In genomic region chr6:52389264-52389625, GRCh38 we compare ENCODE assay signal across 1 cellular context.
A peak's percentile ranks its signal among the peaks of the same experiment; 100 is the strongest.
TF ChIP-seq lines count a peak whose summit lies in the region.

No MANE protein-coding gene starts in this region.

TF ChIP-seq in K562, 482 proteins besides CTCF, POLR2A, EP300 and RAD21 (continued from another document and continues in another):
- TF ChIP-seq, protein P1, sequence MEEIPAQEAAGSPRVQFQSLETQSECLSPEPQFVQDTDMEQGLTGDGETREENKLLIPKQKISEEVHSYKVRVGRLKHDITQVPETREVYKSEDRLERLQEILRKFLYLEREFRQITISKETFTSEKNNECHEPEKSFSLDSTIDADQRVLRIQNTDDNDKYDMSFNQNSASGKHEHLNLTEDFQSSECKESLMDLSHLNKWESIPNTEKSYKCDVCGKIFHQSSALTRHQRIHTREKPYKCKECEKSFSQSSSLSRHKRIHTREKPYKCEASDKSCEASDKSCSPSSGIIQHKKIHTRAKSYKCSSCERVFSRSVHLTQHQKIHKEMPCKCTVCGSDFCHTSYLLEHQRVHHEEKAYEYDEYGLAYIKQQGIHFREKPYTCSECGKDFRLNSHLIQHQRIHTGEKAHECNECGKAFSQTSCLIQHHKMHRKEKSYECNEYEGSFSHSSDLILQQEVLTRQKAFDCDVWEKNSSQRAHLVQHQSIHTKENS (CRISPR knock-in tag; IDR thresholded peaks at IDR 0.05) = no peak
- TF ChIP-seq PREB (CRISPR knock-in tag; IDR thresholded peaks at IDR 0.05) = no peak
- peak; percentile 76 for TF ChIP-seq ARID1B (IDR thresholded peaks at IDR 0.05)
- TF ChIP-seq KAT7 (CRISPR knock-in tag; IDR thresholded peaks at IDR 0.05; ENCODE audit: borderline replicate concordance) = no peak
- TF ChIP-seq, protein P2, sequence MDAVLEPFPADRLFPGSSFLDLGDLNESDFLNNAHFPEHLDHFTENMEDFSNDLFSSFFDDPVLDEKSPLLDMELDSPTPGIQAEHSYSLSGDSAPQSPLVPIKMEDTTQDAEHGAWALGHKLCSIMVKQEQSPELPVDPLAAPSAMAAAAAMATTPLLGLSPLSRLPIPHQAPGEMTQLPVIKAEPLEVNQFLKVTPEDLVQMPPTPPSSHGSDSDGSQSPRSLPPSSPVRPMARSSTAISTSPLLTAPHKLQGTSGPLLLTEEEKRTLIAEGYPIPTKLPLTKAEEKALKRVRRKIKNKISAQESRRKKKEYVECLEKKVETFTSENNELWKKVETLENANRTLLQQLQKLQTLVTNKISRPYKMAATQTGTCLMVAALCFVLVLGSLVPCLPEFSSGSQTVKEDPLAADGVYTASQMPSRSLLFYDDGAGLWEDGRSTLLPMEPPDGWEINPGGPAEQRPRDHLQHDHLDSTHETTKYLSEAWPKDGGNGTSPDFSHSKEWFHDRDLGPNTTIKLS (IDR thresholded peaks at IDR 0.05; ENCODE audit: borderline replicate concordance, low read depth) = no peak
- TF ChIP-seq, protein P3, sequence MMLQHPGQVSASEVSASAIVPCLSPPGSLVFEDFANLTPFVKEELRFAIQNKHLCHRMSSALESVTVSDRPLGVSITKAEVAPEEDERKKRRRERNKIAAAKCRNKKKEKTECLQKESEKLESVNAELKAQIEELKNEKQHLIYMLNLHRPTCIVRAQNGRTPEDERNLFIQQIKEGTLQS (IDR thresholded peaks at IDR 0.05) = no peak
- TF ChIP-seq, protein P3 (CRISPR knock-in tag; conservative IDR thresholded peaks at IDR 0.05) = no peak
- no peak for TF ChIP-seq RBM39 (optimal IDR thresholded peaks at IDR 0.05; ENCODE audit: low read depth, low read length)
- TF ChIP-seq E2F3 (CRISPR knock-in tag; IDR thresholded peaks at IDR 0.05) = no peak
- TF ChIP-seq XRCC4 (IDR thresholded peaks at IDR 0.05; ENCODE audit: extremely low read depth, insufficient read depth, insufficient read length) = no peak
- TF ChIP-seq HDAC6 (IDR thresholded peaks at IDR 0.05; ENCODE audit: low read depth, low read length) = no peak
- TF ChIP-seq PHF21A (IDR thresholded peaks at IDR 0.05; ENCODE audit: borderline replicate concordance, low read depth) = no peak
- TF ChIP-seq IFI16 (CRISPR knock-in tag; IDR thresholded peaks at IDR 0.05) = no peak
- TF ChIP-seq KDM4B (IDR thresholded peaks at IDR 0.05; ENCODE audit: borderline replicate concordance in 2 of 2, low read depth in 1 of 2) = no peak
- TF ChIP-seq NCOR1 (IDR thresholded peaks at IDR 0.05) = peak; percentile 44; the same call in 1 of the 2 replicates
- TF ChIP-seq XRCC5 (IDR thresholded peaks at IDR 0.05; ENCODE audit: low read depth, low read length) = no peak
- TF ChIP-seq SPI1 (IDR thresholded peaks at IDR 0.05; ENCODE audit: borderline replicate concordance, low read depth, low read length) = no peak
- no peak for TF ChIP-seq ZBTB34 (CRISPR knock-in tag; IDR thresholded peaks at IDR 0.05)
- TF ChIP-seq, protein P4, sequence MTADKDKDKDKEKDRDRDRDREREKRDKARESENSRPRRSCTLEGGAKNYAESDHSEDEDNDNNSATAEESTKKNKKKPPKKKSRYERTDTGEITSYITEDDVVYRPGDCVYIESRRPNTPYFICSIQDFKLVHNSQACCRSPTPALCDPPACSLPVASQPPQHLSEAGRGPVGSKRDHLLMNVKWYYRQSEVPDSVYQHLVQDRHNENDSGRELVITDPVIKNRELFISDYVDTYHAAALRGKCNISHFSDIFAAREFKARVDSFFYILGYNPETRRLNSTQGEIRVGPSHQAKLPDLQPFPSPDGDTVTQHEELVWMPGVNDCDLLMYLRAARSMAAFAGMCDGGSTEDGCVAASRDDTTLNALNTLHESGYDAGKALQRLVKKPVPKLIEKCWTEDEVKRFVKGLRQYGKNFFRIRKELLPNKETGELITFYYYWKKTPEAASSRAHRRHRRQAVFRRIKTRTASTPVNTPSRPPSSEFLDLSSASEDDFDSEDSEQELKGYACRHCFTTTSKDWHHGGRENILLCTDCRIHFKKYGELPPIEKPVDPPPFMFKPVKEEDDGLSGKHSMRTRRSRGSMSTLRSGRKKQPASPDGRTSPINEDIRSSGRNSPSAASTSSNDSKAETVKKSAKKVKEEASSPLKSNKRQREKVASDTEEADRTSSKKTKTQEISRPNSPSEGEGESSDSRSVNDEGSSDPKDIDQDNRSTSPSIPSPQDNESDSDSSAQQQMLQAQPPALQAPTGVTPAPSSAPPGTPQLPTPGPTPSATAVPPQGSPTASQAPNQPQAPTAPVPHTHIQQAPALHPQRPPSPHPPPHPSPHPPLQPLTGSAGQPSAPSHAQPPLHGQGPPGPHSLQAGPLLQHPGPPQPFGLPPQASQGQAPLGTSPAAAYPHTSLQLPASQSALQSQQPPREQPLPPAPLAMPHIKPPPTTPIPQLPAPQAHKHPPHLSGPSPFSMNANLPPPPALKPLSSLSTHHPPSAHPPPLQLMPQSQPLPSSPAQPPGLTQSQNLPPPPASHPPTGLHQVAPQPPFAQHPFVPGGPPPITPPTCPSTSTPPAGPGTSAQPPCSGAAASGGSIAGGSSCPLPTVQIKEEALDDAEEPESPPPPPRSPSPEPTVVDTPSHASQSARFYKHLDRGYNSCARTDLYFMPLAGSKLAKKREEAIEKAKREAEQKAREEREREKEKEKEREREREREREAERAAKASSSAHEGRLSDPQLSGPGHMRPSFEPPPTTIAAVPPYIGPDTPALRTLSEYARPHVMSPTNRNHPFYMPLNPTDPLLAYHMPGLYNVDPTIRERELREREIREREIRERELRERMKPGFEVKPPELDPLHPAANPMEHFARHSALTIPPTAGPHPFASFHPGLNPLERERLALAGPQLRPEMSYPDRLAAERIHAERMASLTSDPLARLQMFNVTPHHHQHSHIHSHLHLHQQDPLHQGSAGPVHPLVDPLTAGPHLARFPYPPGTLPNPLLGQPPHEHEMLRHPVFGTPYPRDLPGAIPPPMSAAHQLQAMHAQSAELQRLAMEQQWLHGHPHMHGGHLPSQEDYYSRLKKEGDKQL (CRISPR knock-in tag; IDR thresholded peaks at IDR 0.05; ENCODE audit: borderline replicate concordance) = no peak
- TF ChIP-seq ELF4 (CRISPR knock-in tag; IDR thresholded peaks at IDR 0.05) = no peak
- TF ChIP-seq, protein P5, sequence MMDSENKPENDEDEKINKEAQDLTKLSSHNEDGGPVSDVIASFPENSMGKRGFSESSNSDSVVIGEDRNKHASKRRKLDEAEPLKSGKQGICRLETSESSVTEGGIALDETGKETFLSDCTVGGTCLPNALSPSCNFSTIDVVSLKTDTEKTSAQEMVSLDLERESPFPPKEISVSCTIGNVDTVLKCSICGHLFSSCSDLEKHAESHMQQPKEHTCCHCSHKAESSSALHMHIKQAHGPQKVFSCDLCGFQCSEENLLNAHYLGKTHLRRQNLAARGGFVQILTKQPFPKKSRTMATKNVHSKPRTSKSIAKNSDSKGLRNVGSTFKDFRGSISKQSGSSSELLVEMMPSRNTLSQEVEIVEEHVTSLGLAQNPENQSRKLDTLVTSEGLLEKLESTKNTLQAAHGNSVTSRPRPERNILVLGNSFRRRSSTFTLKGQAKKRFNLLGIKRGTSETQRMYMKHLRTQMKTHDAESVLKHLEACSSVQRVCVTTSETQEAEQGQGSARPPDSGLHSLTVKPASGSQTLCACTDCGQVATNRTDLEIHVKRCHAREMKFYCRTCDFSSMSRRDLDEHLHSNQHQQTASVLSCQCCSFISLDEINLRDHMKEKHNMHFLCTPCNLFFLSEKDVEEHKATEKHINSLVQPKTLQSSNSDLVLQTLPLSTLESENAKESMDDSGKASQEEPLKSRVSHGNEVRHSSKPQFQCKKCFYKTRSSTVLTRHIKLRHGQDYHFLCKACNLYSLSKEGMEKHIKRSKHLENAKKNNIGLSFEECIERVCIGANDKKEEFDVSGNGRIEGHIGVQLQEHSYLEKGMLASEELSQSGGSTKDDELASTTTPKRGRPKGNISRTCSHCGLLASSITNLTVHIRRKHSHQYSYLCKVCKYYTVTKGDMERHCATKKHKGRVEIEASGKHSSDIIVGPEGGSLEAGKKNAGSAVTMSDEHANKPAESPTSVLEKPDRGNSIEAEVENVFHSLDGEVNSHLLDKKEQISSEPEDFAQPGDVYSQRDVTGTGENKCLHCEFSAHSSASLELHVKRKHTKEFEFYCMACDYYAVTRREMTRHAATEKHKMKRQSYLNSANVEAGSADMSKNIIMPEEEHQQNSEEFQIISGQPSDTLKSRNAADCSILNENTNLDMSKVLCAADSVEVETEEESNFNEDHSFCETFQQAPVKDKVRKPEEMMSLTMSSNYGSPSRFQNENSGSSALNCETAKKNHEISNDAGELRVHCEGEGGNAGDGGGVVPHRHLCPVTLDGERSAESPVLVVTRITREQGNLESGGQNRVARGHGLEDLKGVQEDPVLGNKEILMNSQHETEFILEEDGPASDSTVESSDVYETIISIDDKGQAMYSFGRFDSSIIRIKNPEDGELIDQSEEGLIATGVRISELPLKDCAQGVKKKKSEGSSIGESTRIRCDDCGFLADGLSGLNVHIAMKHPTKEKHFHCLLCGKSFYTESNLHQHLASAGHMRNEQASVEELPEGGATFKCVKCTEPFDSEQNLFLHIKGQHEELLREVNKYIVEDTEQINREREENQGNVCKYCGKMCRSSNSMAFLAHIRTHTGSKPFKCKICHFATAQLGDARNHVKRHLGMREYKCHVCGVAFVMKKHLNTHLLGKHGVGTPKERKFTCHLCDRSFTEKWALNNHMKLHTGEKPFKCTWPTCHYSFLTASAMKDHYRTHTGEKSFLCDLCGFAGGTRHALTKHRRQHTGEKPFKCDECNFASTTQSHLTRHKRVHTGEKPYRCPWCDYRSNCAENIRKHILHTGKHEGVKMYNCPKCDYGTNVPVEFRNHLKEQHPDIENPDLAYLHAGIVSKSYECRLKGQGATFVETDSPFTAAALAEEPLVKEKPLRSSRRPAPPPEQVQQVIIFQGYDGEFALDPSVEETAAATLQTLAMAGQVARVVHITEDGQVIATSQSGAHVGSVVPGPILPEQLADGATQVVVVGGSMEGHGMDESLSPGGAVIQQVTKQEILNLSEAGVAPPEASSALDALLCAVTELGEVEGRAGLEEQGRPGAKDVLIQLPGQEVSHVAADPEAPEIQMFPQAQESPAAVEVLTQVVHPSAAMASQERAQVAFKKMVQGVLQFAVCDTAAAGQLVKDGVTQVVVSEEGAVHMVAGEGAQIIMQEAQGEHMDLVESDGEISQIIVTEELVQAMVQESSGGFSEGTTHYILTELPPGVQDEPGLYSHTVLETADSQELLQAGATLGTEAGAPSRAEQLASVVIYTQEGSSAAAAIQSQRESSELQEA (IDR thresholded peaks at IDR 0.05; ENCODE audit: low read depth) = no peak
- no peak for TF ChIP-seq NFIX (CRISPR knock-in tag; IDR thresholded peaks at IDR 0.05; ENCODE audit: low read depth)
- TF ChIP-seq NFIC (IDR thresholded peaks at IDR 0.05) = peak; percentile 9; the same call in 1 of the 2 replicates
- TF ChIP-seq RB1 (IDR thresholded peaks at IDR 0.05; ENCODE audit: low read depth) = no peak
- TF ChIP-seq PCBP2 (IDR thresholded peaks at IDR 0.05; ENCODE audit: low read depth, low read length, poor library complexity, severe bottlenecking) = no peak
- no peak for TF ChIP-seq MCM7 (IDR thresholded peaks at IDR 0.05)
- 0 out of 2 replicates have a peak, but pooled peaks have one; percentile 18 for TF ChIP-seq DEAF1 (CRISPR knock-in tag; IDR thresholded peaks at IDR 0.05)
- TF ChIP-seq TCF7L2 (IDR thresholded peaks at IDR 0.05; ENCODE audit: low read depth, low read length) = no peak
- TF ChIP-seq NCOA6 (IDR thresholded peaks at IDR 0.05) = no peak
- no peak for TF ChIP-seq HIVEP1 (CRISPR knock-in tag; IDR thresholded peaks at IDR 0.05)
- TF ChIP-seq GABPA (tag; conservative IDR thresholded peaks at IDR 0.05; ENCODE audit: low read depth) = no peak
- TF ChIP-seq SIX5 (IDR thresholded peaks at IDR 0.05; ENCODE audit: borderline replicate concordance in 1 of 2, insufficient read depth in 1 of 2, low read depth in 1 of 2, low read length in 2 of 2) = no peak
- TF ChIP-seq ZNF354B (CRISPR knock-in tag; IDR thresholded peaks at IDR 0.05) = no peak
- peak; percentile 16; the same call in 1 of the 2 replicates for TF ChIP-seq JUND (IDR thresholded peaks at IDR 0.05; ENCODE audit: borderline replicate concordance, low read depth, low read length)
- TF ChIP-seq JUND (tag; IDR thresholded peaks at IDR 0.05; ENCODE audit: borderline replicate concordance, low read depth, low read length) = no peak; the same call in 2 of the 3 replicates
- no peak for TF ChIP-seq RFX1 (IDR thresholded peaks at IDR 0.05)
- TF ChIP-seq NFE2L1 (tag; IDR thresholded peaks at IDR 0.05; ENCODE audit: borderline replicate concordance, low read depth) = no peak
- TF ChIP-seq KDM1A (IDR thresholded peaks at IDR 0.05) = peak; percentile 57 to 63; a peak in 2 of 4 replicates
- TF ChIP-seq HNRNPLL (IDR thresholded peaks at IDR 0.05; ENCODE audit: low read depth, low read length, poor library complexity, severe bottlenecking) = no peak
- 0 out of 2 replicates have a peak, but pooled peaks have one; percentile 4 for TF ChIP-seq SP1 (CRISPR knock-in tag; IDR thresholded peaks at IDR 0.05)
